8 cellular contexts compared by ENCODE assay signal in genomic region chr2:200509608-200510433, GRCh38. TPM values are rescaled to one million over a fixed set of nuclear protein-coding genes. Genes with fewer than 3 reads are reported as not detected.
A peak's percentile ranks its signal among the peaks of the same experiment; 100 is the strongest.
DNase-seq lines count a peak whose midpoint lies in the region; ATAC-seq and TF ChIP-seq lines count a peak whose summit lies in the region.

Gene KCTD18 (minus strand): TSS chr2:200510068. CDS start chr2:200507016, 3,052 bp downstream.

- H3K27ac Mint-ChIP-seq in activated naive CD8-positive, alpha-beta T cell: peak within 1 kb of the TSS; percentile 93
- H3K27ac Mint-ChIP-seq in glutamatergic neuron (ENCODE audit: unreplicated experiment): peak within 1 kb of the TSS; percentile 65
- H3K27ac Mint-ChIP-seq in osteocyte (ENCODE audit: unreplicated experiment): peak within 1 kb of the TSS; percentile 75

- peaks cover 32% of the 10 kb centered on the region for H3K4me1 Mint-ChIP-seq in activated naive CD8-positive, alpha-beta T cell (ENCODE audit: low read depth)
- H3K4me1 Mint-ChIP-seq in glutamatergic neuron (ENCODE audit: low read depth, unreplicated experiment): no peaks in the 10 kb centered on the region
- peaks cover 10% of the 10 kb centered on the region for H3K4me1 Mint-ChIP-seq in osteocyte (ENCODE audit: unreplicated experiment)

- H3K4me3 ChIP-seq in GM12864 (ENCODE audit: low read depth, low read length) (peak within 1 kb of the TSS; percentile 94), NB4 (ENCODE audit: low read depth, low read length) (peak within 1 kb of the TSS; percentile 81), thoracic aorta (peak within 1 kb of the TSS; percentile 82)

- TF ChIP-seq POLR2A in NB4 (IDR thresholded peaks at IDR 0.05; ENCODE audit: extremely low read depth, insufficient read length): peak; percentile 78

- no peaks in the 10 kb centered on the region for H3K9me3 ChIP-seq in thoracic aorta

- no peaks in the 10 kb centered on the region for H3K27me3 Mint-ChIP-seq in activated naive CD8-positive, alpha-beta T cell
- H3K27me3 Mint-ChIP-seq in glutamatergic neuron (ENCODE audit: unreplicated experiment) (no peaks in the 10 kb centered on the region), osteocyte (ENCODE audit: unreplicated experiment) (no peaks in the 10 kb centered on the region)

- H3K9me3 Mint-ChIP-seq in activated naive CD8-positive, alpha-beta T cell (ENCODE audit: low read depth): no peaks in the 10 kb centered on the region
- H3K9me3 Mint-ChIP-seq in glutamatergic neuron (ENCODE audit: unreplicated experiment) (peaks cover 2% of the 10 kb centered on the region), osteocyte (ENCODE audit: unreplicated experiment) (no peaks in the 10 kb centered on the region)

- H3K27me3 ChIP-seq in thoracic aorta (replicated peaks; ENCODE audit: insufficient read depth): no peaks in the 10 kb centered on the region

- H3K36me3 ChIP-seq in thoracic aorta: no peaks in the 10 kb centered on the region

- TF ChIP-seq CTCF in GM12864 (IDR thresholded peaks at IDR 0.05; ENCODE audit: low read depth, low read length, missing control alignments): peak; percentile 73
- peak; percentile 62 for TF ChIP-seq CTCF in NB4 (IDR thresholded peaks at IDR 0.05; ENCODE audit: low read depth, low read length)
- peak; percentile 66 for TF ChIP-seq CTCF in glutamatergic neuron (IDR thresholded peaks at IDR 0.05; ENCODE audit: partially characterized antibody, unreplicated experiment)
- peak; percentile 94 for TF ChIP-seq CTCF in osteocyte (IDR thresholded peaks at IDR 0.05)
- TF ChIP-seq CTCF in thoracic aorta (IDR thresholded peaks at IDR 0.05): peak; percentile 80

- peak; percentile 66 for DNase-seq in GM12864 (ENCODE audit: low read depth)
- DNase-seq in NB4 (ENCODE audit: low read depth): peak; percentile 95
- DNase-seq in SKM-1 treated with dmso at 0.1 percent for 144 hours (lab: John Stamatoyannopoulos, UW; ENCODE audit: unreplicated experiment): peak; percentile 82
- peak; percentile 94 for DNase-seq in glutamatergic neuron
- peak; percentile 97 for DNase-seq in osteocyte (ENCODE audit: extremely low spot score, unreplicated experiment)
- DNase-seq in thoracic aorta (ENCODE audit: low spot score): peak; percentile 65

- H3K27ac ChIP-seq in thoracic aorta: peak within 1 kb of the TSS; percentile 78 to 80

- H3K4me1 ChIP-seq in thoracic aorta (ENCODE audit: control insufficient read depth in 1 of 2, low read depth in 2 of 2): peaks cover 4 to 16% of the 10 kb centered on the region in 2 donors

- peak within 1 kb of the TSS; percentile 97 for H3K4me3 Mint-ChIP-seq in activated naive CD8-positive, alpha-beta T cell
- H3K4me3 Mint-ChIP-seq in glutamatergic neuron (ENCODE audit: unreplicated experiment): peak within 1 kb of the TSS; percentile 91
- peak within 1 kb of the TSS; percentile 88 for H3K4me3 Mint-ChIP-seq in osteocyte (ENCODE audit: unreplicated experiment)

- ATAC-seq in HG02571 (IDR thresholded peaks at IDR 0.05; ENCODE audit: unreplicated experiment) (peak; percentile 99), thoracic aorta (ENCODE audit: insufficient number of reproducible peaks, low FRiP score, low read depth) (peak; percentile 67)

- H3K36me3 Mint-ChIP-seq in activated naive CD8-positive, alpha-beta T cell: peaks cover 5% of the 10 kb centered on the region
- H3K36me3 Mint-ChIP-seq in glutamatergic neuron (ENCODE audit: unreplicated experiment) (no peaks in the 10 kb centered on the region), osteocyte (ENCODE audit: unreplicated experiment) (no peaks in the 10 kb centered on the region)

RNA-seq across cellular contexts. Expression of gene KCTD18, which starts in this region (rescaled TPM):
- 4.7 TPM for total RNA-seq in glutamatergic neuron (ENCODE audit: unreplicated experiment)
- 18.5 and 19.1 TPM in 2 replicates for total RNA-seq in osteocyte
- total RNA-seq in thoracic aorta: 10 to 100 TPM; 14.8 to 31.7 TPM

Comparison
In these comparisons a context has a peak if more than half of its experiments do, and no peak if none do; other contexts are left out.
1. Peak in every context shown above with its lines: DNase-seq, ATAC-seq, H3K4me3 ChIP-seq and H3K27ac ChIP-seq.